Comparison of ENCODE assay signal across 33 cellular contexts in genomic region chr1:31615414-31615813, GRCh38. TPM values are rescaled to one million over a fixed set of nuclear protein-coding genes. Genes with fewer than 3 reads are reported as not detected.
"Had no signal": no experiment of that assay in that cellular context is flagged by ENCODE, and none has a peak within 500 bp of the region (broad histone marks: within the 10 kb centered on the region; RNA-seq: fewer than 3 reads in every experiment).

No MANE protein-coding gene starts in this region.

- H3K27ac ChIP-seq: adrenal gland, breast epithelium, colonic mucosa, dorsolateral prefrontal cortex, gastrocnemius medialis, hepatocyte, spleen, testis, upper lobe of left lung, WERI-Rb-1 had no signal

- H3K79me2 ChIP-seq: hepatocyte had no signal

- FAIRE-seq: keratinocyte had no signal

- H3K36me3 Mint-ChIP-seq: activated naive CD8-positive, alpha-beta T cell treated with anti-CD3 and anti-CD28 coated beads for 36 hours had no signal

- ATAC-seq: activated CD4-positive, CD25-positive, alpha-beta regulatory T cell treated with anti-CD3 and anti-CD28 coated beads, Interleukin-2, amount 50 U/mL, for 24 hours; effector memory CD8-positive, alpha-beta T cell; gastrocnemius medialis; left cardiac atrium; right cardiac atrium; stimulated activated naive CD8-positive, alpha-beta T cell treated with anti-CD3 and anti-CD28 coated beads, Interleukin-15, Interleukin-2, amounts not matched to agents 100 U/mL and 50 U/mL, for 24 hours had no signal

- H3K27ac Mint-ChIP-seq: activated naive CD4-positive, alpha-beta T cell treated with anti-CD3 and anti-CD28 coated beads for 36 hours; activated naive CD8-positive, alpha-beta T cell treated with anti-CD3 and anti-CD28 coated beads for 36 hours; activated T-helper 1 cell treated with anti-CD3 and anti-CD28 coated beads, Interleukin-12 subunit alpha, Interleukin-12 subunit beta, Interleukin-2, Interleukin-4 antibody, amounts not matched to agents 30 ng/mL and 10 ng/mL and 1 ng/mL, durations not matched to agents 14 hours and 24 hours and 36 hours; effector memory CD8-positive, alpha-beta T cell; nephron progenitor cell had no signal

- H3K4me2 ChIP-seq: hepatocyte had no signal

- DNase-seq: activated CD4-positive, alpha-beta T cell treated with anti-CD3 and anti-CD28 coated beads for 48 hours; activated CD4-positive, alpha-beta T cell treated with anti-CD3 and anti-CD28 coated beads, Interleukin-2, amount 50 U/mL, for 48 hours; activated CD8-positive, alpha-beta memory T cell treated with anti-CD3 and anti-CD28 coated beads for 24 hours; activated effector memory CD4-positive, alpha-beta T cell treated with anti-CD3 and anti-CD28 coated beads, Interleukin-2, amount 50 U/mL, for 16 hours; activated naive CD4-positive, alpha-beta T cell treated with anti-CD3 and anti-CD28 coated beads for 36 hours; activated naive CD8-positive, alpha-beta T cell treated with anti-CD3 and anti-CD28 coated beads for 36 hours; central memory CD4-positive, alpha-beta T cell; colonic mucosa; dorsolateral prefrontal cortex; effector memory CD8-positive, alpha-beta T cell; erythroblast; gastrocnemius medialis; glutamatergic neuron; left cardiac atrium; mammary epithelial cell; nephron progenitor cell; right cardiac atrium; spleen; stimulated activated naive CD8-positive, alpha-beta T cell treated with anti-CD3 and anti-CD28 coated beads, Interleukin-15, Interleukin-2, amounts not matched to agents 100 U/mL and 50 U/mL, for 24 hours; T-helper 9 cell; testis; WERI-Rb-1 had no signal

- H3K9me3 Mint-ChIP-seq: activated naive CD4-positive, alpha-beta T cell treated with anti-CD3 and anti-CD28 coated beads for 36 hours; activated naive CD8-positive, alpha-beta T cell treated with anti-CD3 and anti-CD28 coated beads for 36 hours; activated T-helper 1 cell treated with anti-CD3 and anti-CD28 coated beads, Interleukin-12 subunit alpha, Interleukin-12 subunit beta, Interleukin-2, Interleukin-4 antibody, amounts not matched to agents 30 ng/mL and 10 ng/mL and 1 ng/mL, durations not matched to agents 14 hours and 24 hours and 36 hours; effector memory CD8-positive, alpha-beta T cell; nephron progenitor cell had no signal

- H2AFZ ChIP-seq: hepatocyte had no signal

- H3K4me3 Mint-ChIP-seq: activated naive CD4-positive, alpha-beta T cell treated with anti-CD3 and anti-CD28 coated beads for 36 hours; activated naive CD8-positive, alpha-beta T cell treated with anti-CD3 and anti-CD28 coated beads for 36 hours; activated T-helper 1 cell treated with anti-CD3 and anti-CD28 coated beads, Interleukin-12 subunit alpha, Interleukin-12 subunit beta, Interleukin-2, Interleukin-4 antibody, amounts not matched to agents 30 ng/mL and 10 ng/mL and 1 ng/mL, durations not matched to agents 14 hours and 24 hours and 36 hours; effector memory CD8-positive, alpha-beta T cell; nephron progenitor cell had no signal

- H3K9me3 ChIP-seq: adrenal gland, ascending aorta, breast epithelium, colonic mucosa, gastrocnemius medialis, spleen, testis, upper lobe of left lung had no signal

- H3K27me3 ChIP-seq: ascending aorta, testis had no signal

- H3K36me3 ChIP-seq: adrenal gland, ascending aorta, breast epithelium, colonic mucosa, gastrocnemius medialis, spleen, upper lobe of left lung, WERI-Rb-1 had no signal

- H3K4me3 ChIP-seq: adrenal gland, ascending aorta, breast epithelium, colonic mucosa, dorsolateral prefrontal cortex, gastrocnemius medialis, hepatocyte, spleen, testis, upper lobe of left lung had no signal

RNA-seq across cellular contexts. Expression of gene HCRTR1, which starts 2.1 kb away (rescaled TPM):
- total RNA-seq: activated naive CD4-positive, alpha-beta T cell treated with anti-CD3 and anti-CD28 coated beads for 36 hours; activated naive CD8-positive, alpha-beta T cell treated with anti-CD3 and anti-CD28 coated beads for 36 hours; activated T-helper 1 cell treated with anti-CD3 and anti-CD28 coated beads, Interleukin-12 subunit alpha, Interleukin-12 subunit beta, Interleukin-2, Interleukin-4 antibody, amounts not matched to agents 30 ng/mL and 10 ng/mL and 1 ng/mL, durations not matched to agents 14 hours and 24 hours and 36 hours; ascending aorta; breast epithelium; colonic mucosa; hepatocyte; liver; mammary epithelial cell; mucosa of gallbladder; spleen; T-helper 1 cell treated with Interleukin-12 subunit alpha and Interleukin-12 subunit beta and Interleukin-4 antibody, amounts not matched to agents 30 ng/mL and 1 ng/mL, for 36 hours had no signal
- polyA plus RNA-seq: hepatocyte, keratinocyte, mammary epithelial cell had no signal

RNA-seq across cellular contexts. Expression of gene TINAGL1, which starts 39.1 kb away (rescaled TPM):
- total RNA-seq: activated naive CD4-positive, alpha-beta T cell treated with anti-CD3 and anti-CD28 coated beads for 36 hours; activated naive CD8-positive, alpha-beta T cell treated with anti-CD3 and anti-CD28 coated beads for 36 hours; activated T-helper 1 cell treated with anti-CD3 and anti-CD28 coated beads, Interleukin-12 subunit alpha, Interleukin-12 subunit beta, Interleukin-2, Interleukin-4 antibody, amounts not matched to agents 30 ng/mL and 10 ng/mL and 1 ng/mL, durations not matched to agents 14 hours and 24 hours and 36 hours; T-helper 1 cell treated with Interleukin-12 subunit alpha and Interleukin-12 subunit beta and Interleukin-4 antibody, amounts not matched to agents 30 ng/mL and 1 ng/mL, for 36 hours had no signal
